Comparison of ENCODE assay signal across 17 cellular contexts in the genomic region with DNA sequence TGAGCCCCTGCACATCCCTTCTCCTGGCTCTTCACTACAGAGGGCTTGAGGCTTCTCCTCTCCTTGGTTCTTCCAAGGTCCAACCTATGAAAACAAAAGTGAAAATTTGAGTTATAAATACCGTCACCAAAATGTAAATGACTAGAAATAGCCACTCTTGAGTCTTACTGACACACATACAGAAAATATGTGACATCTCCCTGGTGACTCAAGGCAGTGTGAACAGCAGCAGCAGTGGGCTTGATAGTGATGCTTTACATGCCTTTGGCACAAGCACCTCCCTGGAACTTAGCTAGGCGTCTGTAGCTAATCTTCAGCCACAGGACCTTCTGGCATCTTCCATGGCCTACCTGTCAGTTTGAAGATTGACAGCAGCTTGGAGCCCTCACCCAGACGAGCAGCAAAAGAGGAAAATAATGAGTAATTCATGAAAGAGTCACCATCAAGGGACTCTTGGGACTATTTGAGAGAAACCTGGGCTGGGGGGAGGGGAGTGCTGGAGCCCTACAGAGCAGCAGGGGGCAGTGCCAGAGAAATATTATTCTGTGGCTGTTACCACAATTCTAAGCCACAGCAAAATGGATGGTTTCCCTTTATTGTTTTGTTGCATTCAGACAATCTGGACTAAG.
A peak's percentile ranks its signal among the peaks of the same experiment; 100 is the strongest.
DNase-seq lines count a peak whose midpoint lies in the region; ATAC-seq and TF ChIP-seq lines count a peak whose summit lies in the region.
"Had no signal": no experiment of that assay in that cellular context is flagged by ENCODE, and none has a peak within 500 bp of the region (broad histone marks: within the 10 kb centered on the region; RNA-seq: fewer than 3 reads in every experiment).

No MANE protein-coding gene starts in this region.

- H3K27ac ChIP-seq in CD8-positive, alpha-beta T cell (ENCODE audit: low read depth, low read length), result no peak overlapping the region
- H3K27ac ChIP-seq: HL-60, spleen, stomach had no signal

- H3K27me3 ChIP-seq in CD8-positive, alpha-beta T cell (ENCODE audit: insufficient read depth, low read length), result no peaks in the 10 kb centered on the region

- ATAC-seq in activated T-cell treated with anti-CD3 and anti-CD28 coated beads, Interleukin-2, amount 50 U/mL, for 72 hours (replicated peaks in 1 of 2), result peak in 1 of 2 donors; percentile 71
- no peak for ATAC-seq in activated T-cell treated with anti-CD3 and anti-CD28 coated beads, Interleukin-2, amount 50 U/mL, for 4 hours
- ATAC-seq in HG03469 (IDR thresholded peaks at IDR 0.05; ENCODE audit: unreplicated experiment), result peak; percentile 38
- ATAC-seq in CD8-positive, alpha-beta T cell, result no peak
- ATAC-seq: SK-N-SH treated with all-trans-retinoic acid at 6 μM for 48 hours had no signal

- peaks cover 0 to 5% of the 10 kb centered on the region in 2 donors for H3K9me3 Mint-ChIP-seq in activated T-cell treated with anti-CD3 and anti-CD28 coated beads, Interleukin-2, amount 50 U/mL, for 72 hours
- no peaks in the 10 kb centered on the region for H3K9me3 Mint-ChIP-seq in activated T-cell treated with anti-CD3 and anti-CD28 coated beads, Interleukin-2, amount 50 U/mL, for 4 hours
- H3K9me3 Mint-ChIP-seq in dendritic cell treated with granulocyte-macrophage colony-stimulating factor and Interleukin-4, amounts not matched to agents 40 ng/mL and 50 ng/mL, for 4 days, result no peaks in the 10 kb centered on the region
- H3K9me3 Mint-ChIP-seq in type B pancreatic cell, result no peaks in the 10 kb centered on the region
- H3K9me3 Mint-ChIP-seq in CD8-positive, alpha-beta T cell, result no peaks in the 10 kb centered on the region

- H3K4me1 ChIP-seq in CD8-positive, alpha-beta T cell (ENCODE audit: insufficient read depth, low read length), result no peaks in the 10 kb centered on the region
- H3K4me1 ChIP-seq: stomach had no signal

- no peak for TF ChIP-seq CTCF in type B pancreatic cell (conservative IDR thresholded peaks at IDR 0.05)
- no peak for TF ChIP-seq CTCF in CD8-positive, alpha-beta T cell (IDR thresholded peaks at IDR 0.05)

- H3K4me3 ChIP-seq in CD8-positive, alpha-beta T cell (ENCODE audit: low read depth, low read length), result no peak overlapping the region
- H3K4me3 ChIP-seq: spleen, stomach had no signal

- H3K27me3 Mint-ChIP-seq in activated T-cell treated with anti-CD3 and anti-CD28 coated beads, Interleukin-2, amount 50 U/mL, for 72 hours (ENCODE audit: low read depth), result peaks cover 11% of the 10 kb centered on the region
- peaks cover 9% of the 10 kb centered on the region for H3K27me3 Mint-ChIP-seq in activated T-cell treated with anti-CD3 and anti-CD28 coated beads, Interleukin-2, amount 50 U/mL, for 4 hours (ENCODE audit: low read depth)
- peaks cover 25% of the 10 kb centered on the region for H3K27me3 Mint-ChIP-seq in dendritic cell treated with granulocyte-macrophage colony-stimulating factor and Interleukin-4, amounts not matched to agents 40 ng/mL and 50 ng/mL, for 4 days
- H3K27me3 Mint-ChIP-seq in type B pancreatic cell, result peaks cover 18% of the 10 kb centered on the region
- H3K27me3 Mint-ChIP-seq in CD8-positive, alpha-beta T cell (ENCODE audit: low read depth), result peaks cover 6% of the 10 kb centered on the region

- peaks cover 0 to 2% of the 10 kb centered on the region in 2 donors for H3K36me3 Mint-ChIP-seq in activated T-cell treated with anti-CD3 and anti-CD28 coated beads, Interleukin-2, amount 50 U/mL, for 72 hours (ENCODE audit: insufficient read depth in 2 of 2)
- no peaks in the 10 kb centered on the region for H3K36me3 Mint-ChIP-seq in activated T-cell treated with anti-CD3 and anti-CD28 coated beads, Interleukin-2, amount 50 U/mL, for 4 hours (ENCODE audit: insufficient read depth)
- H3K36me3 Mint-ChIP-seq in dendritic cell treated with granulocyte-macrophage colony-stimulating factor and Interleukin-4, amounts not matched to agents 40 ng/mL and 50 ng/mL, for 4 days (ENCODE audit: low read depth), result no peaks in the 10 kb centered on the region
- no peaks in the 10 kb centered on the region for H3K36me3 Mint-ChIP-seq in type B pancreatic cell
- H3K36me3 Mint-ChIP-seq in CD8-positive, alpha-beta T cell, result no peaks in the 10 kb centered on the region

- peak in 1 of 2 donors; percentile 18 for DNase-seq in activated T-cell treated with anti-CD3 and anti-CD28 coated beads, Interleukin-2, amount 50 U/mL, for 72 hours
- DNase-seq in activated T-cell treated with anti-CD3 and anti-CD28 coated beads, Interleukin-2, amount 50 U/mL, for 4 hours, result no peak
- DNase-seq in type B pancreatic cell (ENCODE audit: extremely low spot score, unreplicated experiment) (peak; percentile 22), OCI-M2 (lab: John Stamatoyannopoulos, UW; ENCODE audit: unreplicated experiment) (no peak)
- DNase-seq in effector CD8-positive, alpha-beta T cell (lab: John Stamatoyannopoulos, UW), result no peak
- no peak for DNase-seq in CD8-positive, alpha-beta T cell
- DNase-seq: activated effector memory CD4-positive, alpha-beta T cell treated with Interleukin-2 at 50 U/mL for 16 hours; aorta; KBM-7; naive B cell; NCI-H1092; spleen; stomach had no signal

- peak overlapping the region in 1 of 2 donors; percentile 71 for H3K4me3 Mint-ChIP-seq in activated T-cell treated with anti-CD3 and anti-CD28 coated beads, Interleukin-2, amount 50 U/mL, for 72 hours
- H3K4me3 Mint-ChIP-seq in activated T-cell treated with anti-CD3 and anti-CD28 coated beads, Interleukin-2, amount 50 U/mL, for 4 hours, result no peak overlapping the region
- H3K4me3 Mint-ChIP-seq in dendritic cell treated with granulocyte-macrophage colony-stimulating factor and Interleukin-4, amounts not matched to agents 40 ng/mL and 50 ng/mL, for 4 days, result no peak overlapping the region
- no peak overlapping the region for H3K4me3 Mint-ChIP-seq in type B pancreatic cell
- no peak overlapping the region for H3K4me3 Mint-ChIP-seq in CD8-positive, alpha-beta T cell
- H3K4me3 Mint-ChIP-seq: naive B cell had no signal

- intact Hi-C loops in dendritic cell treated with granulocyte-macrophage colony-stimulating factor and Interleukin-4, amounts not matched to agents 40 ng/mL and 50 ng/mL, for 4 days (cut with micrococcal nuclease), result no loop called here
- intact Hi-C loops in CD8-positive, alpha-beta T cell (cut with DNase I, micrococcal nuclease), result no loop called here

- CTCF ChIA-PET in CD8-positive, alpha-beta T cell (lab: Charles Lee), result interaction anchor here (2.3 to 8.4 kb wide), 2 partner anchors 151 to 219 kb away, joined by 6 to 50 read pairs; no protein-coding TSS in a partner anchor

- no peaks in the 10 kb centered on the region for H3K9me3 ChIP-seq in CD8-positive, alpha-beta T cell (ENCODE audit: low read length)

- POLR2A ChIA-PET in CD8-positive, alpha-beta T cell (lab: Charles Lee), result no interaction called here

- peak overlapping the region; percentile 95 for H3K27ac Mint-ChIP-seq in activated T-cell treated with anti-CD3 and anti-CD28 coated beads, Interleukin-2, amount 50 U/mL, for 72 hours
- H3K27ac Mint-ChIP-seq in dendritic cell treated with granulocyte-macrophage colony-stimulating factor and Interleukin-4, amounts not matched to agents 40 ng/mL and 50 ng/mL, for 4 days, result peak overlapping the region; percentile 50
- H3K27ac Mint-ChIP-seq in type B pancreatic cell, result no peak overlapping the region
- no peak overlapping the region for H3K27ac Mint-ChIP-seq in CD8-positive, alpha-beta T cell

- H3K4me1 Mint-ChIP-seq in activated T-cell treated with anti-CD3 and anti-CD28 coated beads, Interleukin-2, amount 50 U/mL, for 72 hours (ENCODE audit: low read depth), result peaks cover 7% of the 10 kb centered on the region
- peaks cover 18% of the 10 kb centered on the region for H3K4me1 Mint-ChIP-seq in activated T-cell treated with anti-CD3 and anti-CD28 coated beads, Interleukin-2, amount 50 U/mL, for 4 hours (ENCODE audit: low read depth)
- H3K4me1 Mint-ChIP-seq in dendritic cell treated with granulocyte-macrophage colony-stimulating factor and Interleukin-4, amounts not matched to agents 40 ng/mL and 50 ng/mL, for 4 days (ENCODE audit: low read depth), result peaks cover 22% of the 10 kb centered on the region
- H3K4me1 Mint-ChIP-seq in type B pancreatic cell (ENCODE audit: unreplicated experiment), result no peaks in the 10 kb centered on the region
- peaks cover 18% of the 10 kb centered on the region for H3K4me1 Mint-ChIP-seq in CD8-positive, alpha-beta T cell (ENCODE audit: low read depth)
- H3K4me1 Mint-ChIP-seq: naive B cell had no signal

- no peaks in the 10 kb centered on the region for H3K36me3 ChIP-seq in CD8-positive, alpha-beta T cell (ENCODE audit: insufficient read depth, low read length)
- H3K36me3 ChIP-seq: spleen, stomach had no signal

Comparison
In these comparisons a context has a peak if more than half of its experiments do, and no peak if none do; other contexts are left out.
1. H3K27ac Mint-ChIP-seq: peak in activated T-cell treated with anti-CD3 and anti-CD28 coated beads, Interleukin-2, amount 50 U/mL, for 72 hours (single experiment) and dendritic cell treated with granulocyte-macrophage colony-stimulating factor and Interleukin-4, amounts not matched to agents 40 ng/mL and 50 ng/mL, for 4 days (single experiment); none in type B pancreatic cell (single experiment) and CD8-positive, alpha-beta T cell (single experiment).